ENCODE assay signal across 1 cellular context in genomic region chr17:78458739-78459335, GRCh38.
TF ChIP-seq lines count a peak whose summit lies in the region.

No MANE protein-coding gene starts in this region.

TF ChIP-seq in IMR-90, 13 proteins besides CTCF, POLR2A, EP300 and RAD21 (continued from another document):
- TF ChIP-seq BHLHE40 (IDR thresholded peaks at IDR 0.05; ENCODE audit: low read depth, low read length) (no peak), NFE2L2 (IDR thresholded peaks at IDR 0.05; ENCODE audit: low read depth, low read length) (no peak), CEBPB (IDR thresholded peaks at IDR 0.05; ENCODE audit: low read depth, low read length) (no peak), FOS (IDR thresholded peaks at IDR 0.05; ENCODE audit: low read depth, low read length) (no peak)
